Comparison of ENCODE assay signal across 23 cellular contexts in the genomic region with DNA sequence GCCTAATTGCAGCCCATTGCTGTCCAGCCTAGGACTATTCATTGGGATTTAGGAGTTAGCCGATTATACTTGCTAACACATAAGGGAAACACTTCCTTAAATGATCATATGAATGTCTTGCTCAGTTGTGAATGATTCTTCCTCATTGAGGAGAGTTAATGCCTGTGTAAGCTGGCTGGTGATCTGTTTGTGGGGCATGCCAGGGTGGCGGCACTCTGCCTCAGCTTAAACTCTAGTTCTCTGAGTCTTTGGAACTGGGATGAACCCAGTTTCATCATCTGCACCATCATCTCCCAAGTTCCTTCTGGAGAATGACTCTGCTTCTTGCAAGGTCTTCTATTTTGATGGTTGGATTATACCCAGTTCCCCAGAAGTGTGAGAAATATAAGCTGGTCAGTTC. TPM values are rescaled to one million over a fixed set of nuclear protein-coding genes. Genes with fewer than 3 reads are reported as not detected.
DNase-seq lines count a peak whose midpoint lies in the region; ATAC-seq and TF ChIP-seq lines count a peak whose summit lies in the region.
"Had no signal": no experiment of that assay in that cellular context is flagged by ENCODE, and none has a peak within 500 bp of the region (broad histone marks: within the 10 kb centered on the region; RNA-seq: fewer than 3 reads in every experiment).

No MANE protein-coding gene starts in this region.

- 60 to 67% methylated on average over 1 to 2 of the region's 2 CpGs for WGBS in gastroesophageal sphincter (ENCODE audit: low coverage in 1 of 2), 2 donors

- peaks cover 5% of the 10 kb centered on the region for H3K27me3 ChIP-seq in gastroesophageal sphincter
- H3K27me3 ChIP-seq: gastrocnemius medialis, tibial nerve had no signal

- TF ChIP-seq EP300 in gastroesophageal sphincter (IDR thresholded peaks at IDR 0.05), result no peak

- H3K36me3 Mint-ChIP-seq in activated CD4-positive, alpha-beta memory T cell treated with anti-CD3 and anti-CD28 coated beads for 36 hours, result peaks cover 18% of the 10 kb centered on the region
- peaks cover 25% of the 10 kb centered on the region for H3K36me3 Mint-ChIP-seq in activated CD4-positive, alpha-beta memory T cell treated with anti-CD3 and anti-CD28 coated beads, Interleukin-2, amount 10 ng/mL, durations not matched to agents 7 days and 5 days (ENCODE audit: low read depth)
- H3K36me3 Mint-ChIP-seq in stimulated activated effector memory CD8-positive, alpha-beta T cell treated with anti-CD3 and anti-CD28 coated beads, Interleukin-12 subunit alpha, Interleukin-12 subunit beta, amount 100 ng/mL, for 72 hours, result peaks cover 19% of the 10 kb centered on the region
- H3K36me3 Mint-ChIP-seq: natural killer cell had no signal

- H3K27ac Mint-ChIP-seq in activated CD4-positive, alpha-beta memory T cell treated with anti-CD3 and anti-CD28 coated beads for 36 hours, result peak overlapping the region; percentile 14
- H3K27ac Mint-ChIP-seq in activated CD4-positive, alpha-beta memory T cell treated with anti-CD3 and anti-CD28 coated beads, Interleukin-2, amount 10 ng/mL, durations not matched to agents 7 days and 5 days, result no peak overlapping the region
- H3K27ac Mint-ChIP-seq in stimulated activated effector memory CD8-positive, alpha-beta T cell treated with anti-CD3 and anti-CD28 coated beads, Interleukin-12 subunit alpha, Interleukin-12 subunit beta, amount 100 ng/mL, for 72 hours, result peak overlapping the region; percentile 9
- H3K27ac Mint-ChIP-seq: natural killer cell, progenitor cell of endocrine pancreas had no signal

- CTCF ChIA-PET in activated CD4-positive, alpha-beta memory T cell treated with anti-CD3 and anti-CD28 coated beads for 36 hours (lab: Charles Lee), result interaction anchor here (1.0 to 9.4 kb wide), 3 partner anchors 8 to 60 kb away, joined by 5 to 134 read pairs (median 59); no protein-coding TSS in a partner anchor
- CTCF ChIA-PET in activated CD4-positive, alpha-beta memory T cell treated with anti-CD3 and anti-CD28 coated beads, Interleukin-2, amount 10 ng/mL, durations not matched to agents 7 days and 5 days (lab: Charles Lee), result interaction anchor here (1.8 to 5.0 kb wide), 3 partner anchors 8 to 62 kb away, joined by 4 to 38 read pairs (median 7); no protein-coding TSS in a partner anchor

- no peak overlapping the region for H3K4me3 Mint-ChIP-seq in activated CD4-positive, alpha-beta memory T cell treated with anti-CD3 and anti-CD28 coated beads for 36 hours
- no peak overlapping the region for H3K4me3 Mint-ChIP-seq in activated CD4-positive, alpha-beta memory T cell treated with anti-CD3 and anti-CD28 coated beads, Interleukin-2, amount 10 ng/mL, durations not matched to agents 7 days and 5 days
- no peak overlapping the region for H3K4me3 Mint-ChIP-seq in stimulated activated effector memory CD8-positive, alpha-beta T cell treated with anti-CD3 and anti-CD28 coated beads, Interleukin-12 subunit alpha, Interleukin-12 subunit beta, amount 100 ng/mL, for 72 hours
- H3K4me3 Mint-ChIP-seq: CD8-positive, alpha-beta T cell; natural killer cell had no signal

- POLR2A ChIA-PET in activated CD4-positive, alpha-beta memory T cell treated with anti-CD3 and anti-CD28 coated beads for 36 hours (lab: Charles Lee), result no interaction called here
- POLR2A ChIA-PET in activated CD4-positive, alpha-beta memory T cell treated with anti-CD3 and anti-CD28 coated beads, Interleukin-2, amount 10 ng/mL, durations not matched to agents 7 days and 5 days (lab: Charles Lee), result no interaction called here

- no peaks in the 10 kb centered on the region for H3K9me3 Mint-ChIP-seq in activated CD4-positive, alpha-beta memory T cell treated with anti-CD3 and anti-CD28 coated beads for 36 hours
- no peaks in the 10 kb centered on the region for H3K9me3 Mint-ChIP-seq in activated CD4-positive, alpha-beta memory T cell treated with anti-CD3 and anti-CD28 coated beads, Interleukin-2, amount 10 ng/mL, durations not matched to agents 7 days and 5 days
- H3K9me3 Mint-ChIP-seq in stimulated activated effector memory CD8-positive, alpha-beta T cell treated with anti-CD3 and anti-CD28 coated beads, Interleukin-12 subunit alpha, Interleukin-12 subunit beta, amount 100 ng/mL, for 72 hours, result no peaks in the 10 kb centered on the region
- H3K9me3 Mint-ChIP-seq: CD8-positive, alpha-beta T cell; natural killer cell had no signal

- peaks cover 39% of the 10 kb centered on the region for H3K4me1 Mint-ChIP-seq in activated CD4-positive, alpha-beta memory T cell treated with anti-CD3 and anti-CD28 coated beads for 36 hours (ENCODE audit: low read depth)
- H3K4me1 Mint-ChIP-seq in activated CD4-positive, alpha-beta memory T cell treated with anti-CD3 and anti-CD28 coated beads, Interleukin-2, amount 10 ng/mL, durations not matched to agents 7 days and 5 days, result peaks cover 21% of the 10 kb centered on the region
- H3K4me1 Mint-ChIP-seq in stimulated activated effector memory CD8-positive, alpha-beta T cell treated with anti-CD3 and anti-CD28 coated beads, Interleukin-12 subunit alpha, Interleukin-12 subunit beta, amount 100 ng/mL, for 72 hours, result peaks cover 19% of the 10 kb centered on the region

- H3K4me1 ChIP-seq in gastroesophageal sphincter, result no peaks in the 10 kb centered on the region
- H3K4me1 ChIP-seq: gastrocnemius medialis, tibial nerve had no signal

- no peak overlapping the region for H3K27ac ChIP-seq in gastroesophageal sphincter
- H3K27ac ChIP-seq: epithelial cell of prostate, gastrocnemius medialis, tibial nerve had no signal

- ATAC-seq in gastroesophageal sphincter (peak; percentile 67), HG02852 (IDR thresholded peaks at IDR 0.05; ENCODE audit: unreplicated experiment) (no peak)
- no peak for ATAC-seq in stimulated activated effector memory CD8-positive, alpha-beta T cell treated with anti-CD3 and anti-CD28 coated beads, Interleukin-12 subunit alpha, Interleukin-12 subunit beta, amount 100 ng/mL, for 72 hours
- ATAC-seq: CD8-positive, alpha-beta T cell had no signal

- H3K9me3 ChIP-seq in gastroesophageal sphincter, result no peaks in the 10 kb centered on the region
- H3K9me3 ChIP-seq: gastrocnemius medialis, tibial nerve had no signal

- no peak overlapping the region for H3K4me3 ChIP-seq in gastroesophageal sphincter
- H3K4me3 ChIP-seq: gastrocnemius medialis, tibial nerve had no signal

- TF ChIP-seq CTCF in gastroesophageal sphincter (IDR thresholded peaks at IDR 0.05), result no peak

- H3K27me3 Mint-ChIP-seq in activated CD4-positive, alpha-beta memory T cell treated with anti-CD3 and anti-CD28 coated beads for 36 hours, result no peaks in the 10 kb centered on the region
- no peaks in the 10 kb centered on the region for H3K27me3 Mint-ChIP-seq in activated CD4-positive, alpha-beta memory T cell treated with anti-CD3 and anti-CD28 coated beads, Interleukin-2, amount 10 ng/mL, durations not matched to agents 7 days and 5 days
- H3K27me3 Mint-ChIP-seq: progenitor cell of endocrine pancreas had no signal

- intact Hi-C loops in activated CD4-positive, alpha-beta memory T cell treated with anti-CD3 and anti-CD28 coated beads for 36 hours (cut with micrococcal nuclease), result no loop called here

- no peak for TF ChIP-seq POLR2A in gastroesophageal sphincter (IDR thresholded peaks at IDR 0.05)

- no peaks in the 10 kb centered on the region for H3K36me3 ChIP-seq in gastroesophageal sphincter
- H3K36me3 ChIP-seq: gastrocnemius medialis, tibial nerve had no signal

- DNase-seq in activated CD4-positive, alpha-beta memory T cell treated with anti-CD3 and anti-CD28 coated beads for 36 hours, result no peak
- no peak for DNase-seq in activated CD4-positive, alpha-beta memory T cell treated with anti-CD3 and anti-CD28 coated beads, Interleukin-2, amount 10 ng/mL, durations not matched to agents 7 days and 5 days
- DNase-seq in MV-4-11 (lab: John Stamatoyannopoulos, UW), result peak; percentile 58
- no peak for DNase-seq in stimulated activated effector memory CD8-positive, alpha-beta T cell treated with anti-CD3 and anti-CD28 coated beads, Interleukin-12 subunit alpha, Interleukin-12 subunit beta, amount 100 ng/mL, for 72 hours (ENCODE audit: low spot score in 2 of 2)
- no peak for DNase-seq in cerebellar cortex (ENCODE audit: low spot score)
- no peak for DNase-seq in C1 segment of cervical spinal cord (lab: John Stamatoyannopoulos, UW)
- DNase-seq: activated CD4-positive, CD25-positive, alpha-beta regulatory T cell treated with anti-CD3 and anti-CD28 coated beads, Interleukin-2, amount 50 U/mL, for 72 hours; CD8-positive, alpha-beta T cell; DMS79 treated with DMSO at 0.1 percent for 48 hours; HCEC 1CT; natural killer cell; NCI-H1930; SHP77; stimulated activated CD4-positive, alpha-beta T cell treated with anti-CD3 and anti-CD28 coated beads, Interleukin-12 subunit alpha, Interleukin-12 subunit beta, amount 100 ng/mL, for 4 hours; stimulated activated naive CD4-positive, alpha-beta T cell had no signal

RNA-seq across cellular contexts. Expression of a gene that starts 23.9 kb away (rescaled TPM):
- total RNA-seq in activated CD4-positive, alpha-beta memory T cell treated with anti-CD3 and anti-CD28 coated beads for 36 hours, result 10 to 100 TPM; 38.3 to 40.9 TPM
- 10 to 100 TPM; 32.0 to 33.8 TPM for total RNA-seq in activated CD4-positive, alpha-beta memory T cell treated with anti-CD3 and anti-CD28 coated beads, Interleukin-2, amount 10 ng/mL, durations not matched to agents 7 days and 5 days
- total RNA-seq in gastroesophageal sphincter, result 1 to 10 TPM in 1 of 4 donors, under 1 TPM in 2, not detected in 1; 0.49 to 1.2 (median 0.62) TPM
- total RNA-seq: A172, NCI-H460, progenitor cell of endocrine pancreas had no signal

RNA-seq across cellular contexts. Expression of a gene that starts 32.4 kb away (rescaled TPM):
- 10 to 100 TPM; 18.6 to 20.2 TPM for total RNA-seq in activated CD4-positive, alpha-beta memory T cell treated with anti-CD3 and anti-CD28 coated beads for 36 hours
- total RNA-seq in activated CD4-positive, alpha-beta memory T cell treated with anti-CD3 and anti-CD28 coated beads, Interleukin-2, amount 10 ng/mL, durations not matched to agents 7 days and 5 days, result 10 to 100 TPM; 21.6 to 23.3 TPM
- total RNA-seq in gastroesophageal sphincter, result 1 to 10 TPM; 3.0 to 6.7 (median 4.3) TPM
- total RNA-seq: A172, NCI-H460, progenitor cell of endocrine pancreas had no signal

Comparison
In these comparisons a context has a peak if more than half of its experiments do, and no peak if none do; other contexts are left out.
1. RNA of a gene that starts 23.9 kb away (total RNA-seq): 38.3 to 40.9 TPM in activated CD4-positive, alpha-beta memory T cell treated with anti-CD3 and anti-CD28 coated beads for 36 hours and 32.0 to 33.8 TPM in activated CD4-positive, alpha-beta memory T cell treated with anti-CD3 and anti-CD28 coated beads, Interleukin-2, amount 10 ng/mL, durations not matched to agents 7 days and 5 days; 0.49 to 1.2 TPM in gastroesophageal sphincter; every median in the first group is over 10 times any median in the second.